ENCODE assay signal across 17 cellular contexts in the genomic region with DNA sequence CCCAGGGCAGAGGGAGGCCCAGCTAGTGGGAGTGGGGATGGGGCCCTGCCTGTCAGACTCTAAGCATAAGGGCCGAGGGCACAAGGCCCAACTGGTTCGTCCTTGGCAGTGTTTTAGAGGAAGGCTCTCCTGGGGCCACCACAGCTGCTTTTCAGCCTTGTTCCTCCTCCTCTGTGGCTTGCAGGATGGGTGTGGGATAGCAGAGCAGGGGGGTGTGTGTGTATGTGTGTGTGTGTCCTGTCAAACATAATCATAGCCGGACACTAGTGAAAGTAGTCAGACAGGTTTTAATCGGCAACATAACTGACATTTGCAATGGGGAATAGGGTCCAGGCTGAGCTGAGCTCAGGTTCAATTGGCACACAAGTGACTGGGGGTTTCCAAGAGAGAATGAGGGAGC.
DNase-seq lines count a peak whose midpoint lies in the region; FAIRE-seq and TF ChIP-seq lines count a peak whose summit lies in the region.
"Had no signal": no experiment of that assay in that cellular context is flagged by ENCODE, and none has a peak within 500 bp of the region (broad histone marks: within the 10 kb centered on the region; RNA-seq: fewer than 3 reads in every experiment).

No MANE protein-coding gene starts in this region.

- H3K4me2 ChIP-seq in SK-N-SH (no peak overlapping the region), Karpas-422 (ENCODE audit: low read depth, low read length, poor library complexity, severe bottlenecking) (no peak overlapping the region)

- TF ChIP-seq RAD21 in SK-N-SH (IDR thresholded peaks at IDR 0.05; ENCODE audit: low read length): no peak

- DNase-seq in GM12892 (ENCODE audit: insufficient read length): no peak
- peak; percentile 55 for DNase-seq in SK-N-SH
- peak; percentile 52 for DNase-seq in left kidney (ENCODE audit: low read depth, low spot score)
- DNase-seq in skeletal muscle cell (ENCODE audit: low read depth): peak; percentile 41
- DNase-seq in Karpas-422: no peak
- DNase-seq in NCI-H146 treated with DMSO at 0.1 percent for 48 hours (lab: John Stamatoyannopoulos, UW; ENCODE audit: unreplicated experiment): no peak
- no peak for DNase-seq in tibial nerve (ENCODE audit: low spot score in 2 of 2)
- DNase-seq: activated CD4-positive, alpha-beta T cell treated with anti-CD3 and anti-CD28 coated beads, Interleukin-2, amount 50 U/mL, for 48 hours; activated T-cell treated with anti-CD3 and anti-CD28 coated beads, Interleukin-2, amount 50 U/mL, for 72 hours; cerebellar nuclear complex; DMS153; foreskin fibroblast; NCI-H146; NCI-H446 treated with DMSO at 0.1 percent for 48 hours; sigmoid colon; stimulated activated CD4-positive, alpha-beta T cell treated with anti-CD3 and anti-CD28 coated beads, Interleukin-2, amount 100 ng/mL, for 48 hours had no signal

- H3F3A ChIP-seq in SK-N-SH (replicated peaks; ENCODE audit: insufficient read depth): no peaks in the 10 kb centered on the region

- H3K9ac ChIP-seq in SK-N-SH (no peak overlapping the region), Karpas-422 (ENCODE audit: low read length) (no peak overlapping the region)

- peak; percentile 44 for FAIRE-seq in GM12892 (lab: Jason Lieb, UNC)

- H4K20me1 ChIP-seq in SK-N-SH (ENCODE audit: insufficient read depth) (no peaks in the 10 kb centered on the region), Karpas-422 (ENCODE audit: insufficient read depth, low read depth, low read length) (no peaks in the 10 kb centered on the region)

- no peaks in the 10 kb centered on the region for H3K9me3 ChIP-seq in SK-N-SH
- no peaks in the 10 kb centered on the region for H3K9me3 ChIP-seq in Karpas-422 (ENCODE audit: low read length)
- no peaks in the 10 kb centered on the region for H3K9me3 ChIP-seq in tibial nerve
- H3K9me3 ChIP-seq: sigmoid colon, suprapubic skin had no signal

- H3K36me3 ChIP-seq in SK-N-SH (replicated peaks in 1 of 2; ENCODE audit: control insufficient read depth in 1 of 2, insufficient read depth in 2 of 2, low read length in 1 of 2): peaks cover 0 to 3% of the 10 kb centered on the region in 2 experiments
- no peaks in the 10 kb centered on the region for H3K36me3 ChIP-seq in Karpas-422 (ENCODE audit: insufficient read depth, low read length)
- peaks cover 0 to 13% (median 0%) of the 10 kb centered on the region in 3 donors for H3K36me3 ChIP-seq in tibial nerve
- H3K36me3 ChIP-seq: suprapubic skin had no signal

- H3K9me2 ChIP-seq in SK-N-SH (no peaks in the 10 kb centered on the region), Karpas-422 (replicated peaks; ENCODE audit: insufficient read depth, low read length) (no peaks in the 10 kb centered on the region)

- H3K4me1 ChIP-seq in SK-N-SH (ENCODE audit: control insufficient read depth in 1 of 2, insufficient read depth in 2 of 2, low read depth in 1 of 2, low read length in 1 of 2) (peaks cover 13 to 24% of the 10 kb centered on the region in 2 experiments; a peak in 3 of 4 replicates), Karpas-422 (ENCODE audit: low read length) (no peaks in the 10 kb centered on the region), tibial nerve (no peaks in the 10 kb centered on the region)

- no peak overlapping the region for H2AFZ ChIP-seq in SK-N-SH (ENCODE audit: low read depth)
- no peak overlapping the region for H2AFZ ChIP-seq in Karpas-422 (ENCODE audit: low read length)

- no peaks in the 10 kb centered on the region for H3K27me3 ChIP-seq in SK-N-SH (ENCODE audit: insufficient read depth)
- no peaks in the 10 kb centered on the region for H3K27me3 ChIP-seq in Karpas-422 (ENCODE audit: low read length)
- H3K27me3 ChIP-seq in tibial nerve: no peaks in the 10 kb centered on the region
- H3K27me3 ChIP-seq: sigmoid colon, suprapubic skin had no signal

- H3K79me2 ChIP-seq in SK-N-SH (ENCODE audit: insufficient read depth): no peaks in the 10 kb centered on the region
- no peaks in the 10 kb centered on the region for H3K79me2 ChIP-seq in Karpas-422 (ENCODE audit: low read length)

- 74% methylated on average over 4 of the region's 4 CpGs for WGBS in SK-N-SH (ENCODE audit: low lambda C conversion rate)
- WGBS in tibial nerve, 2 donors: 64 to 70% methylated on average over 2 to 4 of the region's 4 CpGs

- CTCF ChIA-PET in SK-N-SH (lab: Yijun Ruan, JAX): interaction anchor here (0.7 to 4.4 kb wide), 5 partner anchors 8 to 377 kb away, joined by 3 to 29 read pairs (median 4); partner anchors contain the start of gene SH3RF3

- TF ChIP-seq EP300 in SK-N-SH (IDR thresholded peaks at IDR 0.05; ENCODE audit: borderline replicate concordance in 1 of 2, low read depth in 1 of 2, low read length in 1 of 2): no peak
- TF ChIP-seq EP300 in tibial nerve (IDR thresholded peaks at IDR 0.05): no peak

- TF ChIP-seq CTCF in SK-N-SH (IDR thresholded peaks at IDR 0.05): no peak
- TF ChIP-seq CTCF in tibial nerve (IDR thresholded peaks at IDR 0.05): no peak

- POLR2A ChIA-PET in SK-N-SH (lab: Yijun Ruan, JAX): no interaction called here

- H3K27ac ChIP-seq in SK-N-SH (ENCODE audit: low read depth in 2 of 2, low read length in 1 of 2): peak overlapping the region in 1 of 2 experiments; percentile 58; a peak in 2 of 4 replicates
- no peak overlapping the region for H3K27ac ChIP-seq in Karpas-422 (ENCODE audit: low read length)
- no peak overlapping the region for H3K27ac ChIP-seq in tibial nerve
- H3K27ac ChIP-seq: sigmoid colon, suprapubic skin had no signal

- no peak overlapping the region for H3K4me3 ChIP-seq in SK-N-SH (ENCODE audit: low read depth in 2 of 2, low read length in 1 of 2)
- no peak overlapping the region for H3K4me3 ChIP-seq in skeletal muscle cell (ENCODE audit: low read depth, low read length)
- H3K4me3 ChIP-seq in Karpas-422 (ENCODE audit: low read length): no peak overlapping the region
- H3K4me3 ChIP-seq in tibial nerve: no peak overlapping the region
- H3K4me3 ChIP-seq: sigmoid colon, suprapubic skin had no signal

- no peak for TF ChIP-seq POLR2A in GM12892 (IDR thresholded peaks at IDR 0.05; ENCODE audit: low read depth, low read length)
- TF ChIP-seq POLR2A in tibial nerve (IDR thresholded peaks at IDR 0.05): no peak

TF ChIP-seq in SK-N-SH, 30 proteins besides CTCF, POLR2A, EP300 and RAD21:
- no peak for TF ChIP-seq SIN3A (IDR thresholded peaks at IDR 0.05; ENCODE audit: borderline replicate concordance, low read depth, low read length)
- TF ChIP-seq TCF12 (IDR thresholded peaks at IDR 0.05): peak; percentile 38; the same call in 1 of the 2 replicates
TF ChIP-seq in SK-N-SH: peak in this region for 1.

Comparison
In these comparisons a context has a peak if more than half of its experiments do, and no peak if none do; other contexts are left out.
1. DNase-seq: peak in SK-N-SH (single experiment), left kidney (single experiment) and skeletal muscle cell (single experiment); none in GM12892 (single experiment), Karpas-422 (single experiment), NCI-H146 treated with DMSO at 0.1 percent for 48 hours (single experiment) and tibial nerve (0 of 2).